In the genomic region with DNA sequence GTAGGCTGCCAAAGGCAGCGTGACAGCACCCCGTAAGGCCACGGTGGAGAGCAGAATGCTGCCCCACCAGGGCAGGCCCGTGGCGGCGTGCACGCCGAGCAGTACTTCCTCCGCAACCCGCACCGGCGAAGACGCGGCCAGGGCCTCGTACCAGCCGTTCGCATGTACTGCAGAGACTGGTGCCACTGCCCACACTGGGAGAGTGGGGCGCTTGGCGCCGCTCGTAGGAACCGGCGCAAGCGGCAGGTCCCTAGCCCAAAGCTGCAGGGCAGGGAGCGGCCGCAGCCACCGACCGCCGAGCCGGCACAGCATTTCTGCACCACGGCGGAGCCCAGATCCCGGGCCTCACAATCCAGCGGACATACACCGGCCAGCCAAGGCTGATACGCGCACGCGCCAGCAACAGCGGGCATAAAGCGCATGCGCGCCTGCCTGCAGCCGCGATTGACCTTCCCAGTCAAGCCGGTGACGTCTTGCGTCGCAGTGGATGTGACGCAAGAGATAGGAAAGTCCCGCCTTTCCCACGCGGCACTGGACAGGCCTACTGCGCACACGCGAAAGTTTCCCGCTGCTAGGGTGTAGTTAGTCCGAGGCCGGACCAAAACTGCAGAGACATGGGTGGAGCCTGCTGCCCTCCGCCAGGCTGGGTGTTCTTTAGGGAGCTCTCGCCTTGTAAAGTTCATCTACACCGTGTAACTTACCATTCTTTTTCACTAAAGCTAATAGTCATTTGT, we compare ENCODE assay signal across 8 cellular contexts. TPM values are rescaled to one million over a fixed set of nuclear protein-coding genes. Genes with fewer than 3 reads are reported as not detected.
DNase-seq lines count a peak whose midpoint lies in the region; ATAC-seq lines count a peak whose summit lies in the region.

A gene with protein sequence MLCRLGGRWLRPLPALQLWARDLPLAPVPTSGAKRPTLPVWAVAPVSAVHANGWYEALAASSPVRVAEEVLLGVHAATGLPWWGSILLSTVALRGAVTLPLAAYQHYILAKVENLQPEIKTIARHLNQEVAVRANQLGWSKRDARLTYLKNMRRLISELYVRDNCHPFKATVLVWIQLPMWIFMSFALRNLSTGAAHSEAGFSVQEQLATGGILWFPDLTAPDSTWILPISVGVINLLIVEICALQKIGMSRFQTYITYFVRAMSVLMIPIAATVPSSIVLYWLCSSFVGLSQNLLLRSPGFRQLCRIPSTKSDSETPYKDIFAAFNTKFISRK (minus strand): TSS at position 379 of the 734 bp plus-strand sequence. CDS start 67 bp downstream, at position 312.

- H3K9me3 ChIP-seq in effector memory CD4-positive, alpha-beta T cell (ENCODE audit: control insufficient read depth, low read length): no peaks in the 10 kb centered on the region

- peak; percentile 99 for DNase-seq in COR-L47 (lab: John Stamatoyannopoulos, UW)
- peak; percentile 97 for DNase-seq in HT1080 (ENCODE audit: low read depth)
- DNase-seq in NOMO-1 treated with DMSO at 0.1 percent for 48 hours (lab: John Stamatoyannopoulos, UW; ENCODE audit: unreplicated experiment): peak; percentile 94
- peak; percentile 93 for DNase-seq in activated CD8-positive, alpha-beta memory T cell treated with anti-CD3 and anti-CD28 coated beads for 4 hours (ENCODE audit: low read depth in 2 of 2)
- DNase-seq in effector memory CD4-positive, alpha-beta T cell: peak; percentile 90 to 95 (median 94)
- peak; percentile 99 for DNase-seq in lung microvascular endothelial cell (ENCODE audit: low read depth in 2 of 2)
- DNase-seq in stimulated activated CD4-positive, alpha-beta T cell treated with anti-CD3 and anti-CD28 coated beads, TNF-alpha, amount 100 ng/mL, for 48 hours (ENCODE audit: low read depth in 3 of 3): peak; percentile 83 to 92 (median 90)

- ATAC-seq in GM21360 (IDR thresholded peaks at IDR 0.05; ENCODE audit: unreplicated experiment): peak; percentile 83

- no peaks in the 10 kb centered on the region for H3K36me3 ChIP-seq in effector memory CD4-positive, alpha-beta T cell (ENCODE audit: control insufficient read depth, insufficient read depth, low read length)

- peaks cover 16% of the 10 kb centered on the region for H3K4me1 ChIP-seq in effector memory CD4-positive, alpha-beta T cell (ENCODE audit: control insufficient read depth, insufficient read depth, low read length, poor library complexity, severe bottlenecking)

- H3K27me3 ChIP-seq in effector memory CD4-positive, alpha-beta T cell (replicated peaks; ENCODE audit: control insufficient read depth, insufficient read depth, low read length, poor library complexity, severe bottlenecking): no peaks in the 10 kb centered on the region

- H3K4me3 ChIP-seq in effector memory CD4-positive, alpha-beta T cell (ENCODE audit: insufficient read depth, low read depth, low read length, poor library complexity, severe bottlenecking): peak within 1 kb of the TSS; percentile 62

- peak within 1 kb of the TSS; percentile 97 for H3K27ac ChIP-seq in effector memory CD4-positive, alpha-beta T cell (ENCODE audit: insufficient read depth, low read length, poor library complexity, severe bottlenecking)

RNA-seq across cellular contexts. Expression of the gene that starts here (rescaled TPM):
- total RNA-seq in HT1080 (2014; rRNA removed; shearing (Covaris generic)): 28.5 and 34.5 TPM in 2 replicates
- 22.9 and 23.0 TPM in 2 replicates for polyA plus RNA-seq in HT1080 (2015; cell fraction: cytosol; rRNA removed)
- 15.1 and 16.3 TPM in 2 replicates for polyA plus RNA-seq in HT1080 (2015; cell fraction: nucleus; rRNA removed)
- total RNA-seq in lung microvascular endothelial cell: 12.0 and 12.7 TPM in 2 replicates

Comparison
In these comparisons a context has a peak if more than half of its experiments do, and no peak if none do; other contexts are left out.
1. Peak in every context shown above with its lines: DNase-seq, ATAC-seq, H3K4me3 ChIP-seq and H3K27ac ChIP-seq.